In genomic region chr6:130020892-130021483, GRCh38 we compare ENCODE assay signal across 7 cellular contexts. TPM values are rescaled to one million over a fixed set of nuclear protein-coding genes. Genes with fewer than 3 reads are reported as not detected.
DNase-seq lines count a peak whose midpoint lies in the region; ATAC-seq and TF ChIP-seq lines count a peak whose summit lies in the region.

No MANE protein-coding gene starts in this region.

- H3K36me3 ChIP-seq in body of pancreas (replicated peaks in 1 of 2; ENCODE audit: insufficient read depth in 1 of 2, low read depth in 2 of 2), result no peaks in the 10 kb centered on the region

- no peak for TF ChIP-seq POLR2A in body of pancreas (IDR thresholded peaks at IDR 0.05)

- H3K27me3 ChIP-seq in body of pancreas, result no peaks in the 10 kb centered on the region

- peak overlapping the region; percentile 6 to 63 (median 38) for H3K27ac ChIP-seq in body of pancreas

- H3K9me3 ChIP-seq in body of pancreas, result no peaks in the 10 kb centered on the region

- DNase-seq in NCI-H1417 treated with DMSO at 0.1 percent for 48 hours (lab: John Stamatoyannopoulos, UW) (peak; percentile 15), T1000 (lab: John Stamatoyannopoulos, UW) (peak; percentile 67), body of pancreas (peak; percentile 79 to 88 (median 82)), iPS DF 19.7 (ENCODE audit: low read depth, low spot score) (peak; percentile 33), sciatic nerve (ENCODE audit: low spot score) (peak; percentile 88)

- WGBS in body of pancreas, 2 donors, result 1% methylated on average over 27 of the region's 27 CpGs

- ATAC-seq in GM18498 (IDR thresholded peaks at IDR 0.05; ENCODE audit: unreplicated experiment) (peak; percentile 63), HG02852 (IDR thresholded peaks at IDR 0.05; ENCODE audit: unreplicated experiment) (peak; percentile 53), body of pancreas (peak; percentile 76), sciatic nerve (peak; percentile 92)

- intact Hi-C loops in body of pancreas (cut with DNase I), result no loop called here
- intact Hi-C loops in sciatic nerve (cut with DNase I), result loop anchor here (10.0 kb wide), 1 partner anchor 426 kb away; no protein-coding TSS in a partner anchor

- no peaks in the 10 kb centered on the region for H3K4me1 ChIP-seq in body of pancreas

- TF ChIP-seq CTCF in body of pancreas (IDR thresholded peaks at IDR 0.05), result peak; percentile 59 to 91 (median 87)

- peak overlapping the region; percentile 35 to 68 for H3K4me3 ChIP-seq in body of pancreas

RNA-seq across cellular contexts. Expression of gene L3MBTL3, which starts 2.6 kb away (rescaled TPM):
- total RNA-seq in body of pancreas, result 10 to 100 TPM in 1 of 2 donors, 1 to 10 TPM in 1; 3.4 to 12.5 TPM
- 24.2 TPM for total RNA-seq in sciatic nerve

Comparison
In these comparisons a context has a peak if more than half of its experiments do, and no peak if none do; other contexts are left out.
1. Peak in every context shown above with its lines: DNase-seq, ATAC-seq, H3K4me3 ChIP-seq and H3K27ac ChIP-seq.
2. DNase-seq: peak in every context shown above with its lines; median percentile 88 in sciatic nerve; 82 in body of pancreas; 67 in T1000; 33 in iPS DF 19.7; 15 in NCI-H1417 treated with DMSO at 0.1 percent for 48 hours.